Comparison of ENCODE assay signal across 1 cellular context in the genomic region with DNA sequence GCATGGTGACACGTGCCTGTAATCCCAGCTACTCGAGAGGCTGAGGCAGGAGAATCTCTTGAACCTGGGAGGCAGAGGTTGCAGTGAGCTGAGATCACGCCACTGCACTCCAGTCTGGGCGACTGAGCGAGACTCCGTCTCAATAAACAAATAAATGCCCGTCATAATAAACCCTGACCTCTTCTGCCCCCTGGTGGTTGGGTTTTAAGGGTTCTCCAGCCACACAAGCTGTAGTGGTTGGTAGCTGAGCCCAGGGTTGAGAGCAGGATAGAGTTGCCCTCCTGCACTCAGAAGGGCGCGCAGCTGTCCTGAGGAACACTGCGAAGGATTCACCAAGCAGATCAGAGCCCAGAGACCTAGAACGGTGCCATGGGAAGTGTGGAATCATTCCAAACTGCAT.
TF ChIP-seq lines count a peak whose summit lies in the region.

No MANE protein-coding gene starts in this region.

TF ChIP-seq in HepG2, 621 proteins besides CTCF, POLR2A, EP300 and RAD21:
- TF ChIP-seq STAG1 (CRISPR knock-in tag; IDR thresholded peaks at IDR 0.05) (peak; percentile 27), ZNF441 (CRISPR knock-in tag; IDR thresholded peaks at IDR 0.05; ENCODE audit: borderline replicate concordance) (peak; percentile 91)
TF ChIP-seq in HepG2: peak in this region for 2; not testable (repeated sequence) for 619.
